Comparison of ENCODE assay signal across 8 cellular contexts in the genomic region with DNA sequence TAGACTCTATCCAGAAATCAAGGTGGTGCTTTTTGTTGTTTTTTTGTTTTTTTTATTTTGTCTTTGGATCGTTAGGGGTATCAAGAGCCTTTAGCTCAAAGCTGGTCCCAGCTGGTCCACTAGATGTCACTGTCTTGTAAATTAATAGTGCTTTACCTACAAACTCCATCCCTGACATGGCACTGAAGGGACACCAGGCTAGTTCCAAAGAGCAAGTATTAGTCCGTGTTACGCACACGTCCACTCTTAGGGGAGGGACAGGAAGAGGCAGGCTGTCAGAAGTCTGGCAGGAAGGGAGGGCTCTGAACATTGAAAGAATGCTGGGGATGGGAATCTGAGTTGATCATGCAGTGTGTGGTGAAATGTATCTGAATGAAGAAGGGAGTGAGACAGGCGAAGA.
DNase-seq lines count a peak whose midpoint lies in the region; ATAC-seq and TF ChIP-seq lines count a peak whose summit lies in the region.

No MANE protein-coding gene starts in this region.

- intact Hi-C loops in Calu3 (cut with micrococcal nuclease; ENCODE audit: unreplicated experiment) = loop anchor here (1.0 kb wide), 1 partner anchor 40 kb away; no protein-coding TSS in a partner anchor

- DNase-seq in Calu3 (peak; percentile 72), NCI-H2227 (lab: John Stamatoyannopoulos, UW; ENCODE audit: unreplicated experiment) (peak; percentile 59), memory B cell (ENCODE audit: low spot score in 2 of 2) (peak in 1 of 2 donors; percentile 17), ureter (ENCODE audit: low spot score) (no peak), cortex of kidney (lab: John Stamatoyannopoulos, UW) (no peak)

- H3K9me3 Mint-ChIP-seq in Calu3 (ENCODE audit: low read depth, unreplicated experiment) (no peaks in the 10 kb centered on the region), brain (no peaks in the 10 kb centered on the region), memory B cell (no peaks in the 10 kb centered on the region)

- no TSS peak for BruUV-seq in Calu3 (replicated peaks; lab: Mats Ljungman, UMichigan)

- H3K27me3 Mint-ChIP-seq in Calu3 (ENCODE audit: unreplicated experiment) (no peaks in the 10 kb centered on the region), brain (peaks cover 6% of the 10 kb centered on the region), memory B cell (peaks cover 5% of the 10 kb centered on the region)

- H3K27ac Mint-ChIP-seq in Calu3 (ENCODE audit: unreplicated experiment) (peak overlapping the region; percentile 11), brain (no peak overlapping the region), memory B cell (no peak overlapping the region)

- CTCF ChIA-PET in Calu3 (lab: Charles Lee) = interaction anchor here (0.6 to 2.3 kb wide), 4 partner anchors 41 to 322 kb away, joined by 3 to 40 read pairs (median 7); a partner anchor contains a TSS

- TF ChIP-seq CTCF in Calu3 (IDR thresholded peaks at IDR 0.05; ENCODE audit: unreplicated experiment) (peak; percentile 44), brain (conservative IDR thresholded peaks at IDR 0.05) (peak; percentile 29 to 62)

- peak; percentile 96 for ATAC-seq in GM18907 (IDR thresholded peaks at IDR 0.05; ENCODE audit: unreplicated experiment)
- ATAC-seq in HG03095 (IDR thresholded peaks at IDR 0.05; ENCODE audit: unreplicated experiment) = peak; percentile 78
- peak; percentile 35 for ATAC-seq in memory B cell (ENCODE audit: low read depth)

- H3K36me3 Mint-ChIP-seq in Calu3 (ENCODE audit: insufficient read depth, unreplicated experiment) (peaks cover 3% of the 10 kb centered on the region), brain (no peaks in the 10 kb centered on the region), memory B cell (no peaks in the 10 kb centered on the region)

- H3K4me3 Mint-ChIP-seq in Calu3 (ENCODE audit: low read depth, unreplicated experiment) (no peak overlapping the region), brain (no peak overlapping the region), memory B cell (no peak overlapping the region)

- H3K4me1 Mint-ChIP-seq in Calu3 (ENCODE audit: low read depth, unreplicated experiment) (peaks cover 36% of the 10 kb centered on the region), brain (no peaks in the 10 kb centered on the region), memory B cell (peaks cover 5% of the 10 kb centered on the region)

Comparison
In these comparisons a context has a peak if more than half of its experiments do, and no peak if none do; other contexts are left out.
1. DNase-seq: peak in Calu3 (single experiment) and NCI-H2227 (single experiment); none in ureter (single experiment) and cortex of kidney (single experiment).
2. ATAC-seq: peak in every context shown above with its lines; median percentile 96 in GM18907; 78 in HG03095; 35 in memory B cell.